12 cellular contexts compared by ENCODE assay signal in the genomic region with DNA sequence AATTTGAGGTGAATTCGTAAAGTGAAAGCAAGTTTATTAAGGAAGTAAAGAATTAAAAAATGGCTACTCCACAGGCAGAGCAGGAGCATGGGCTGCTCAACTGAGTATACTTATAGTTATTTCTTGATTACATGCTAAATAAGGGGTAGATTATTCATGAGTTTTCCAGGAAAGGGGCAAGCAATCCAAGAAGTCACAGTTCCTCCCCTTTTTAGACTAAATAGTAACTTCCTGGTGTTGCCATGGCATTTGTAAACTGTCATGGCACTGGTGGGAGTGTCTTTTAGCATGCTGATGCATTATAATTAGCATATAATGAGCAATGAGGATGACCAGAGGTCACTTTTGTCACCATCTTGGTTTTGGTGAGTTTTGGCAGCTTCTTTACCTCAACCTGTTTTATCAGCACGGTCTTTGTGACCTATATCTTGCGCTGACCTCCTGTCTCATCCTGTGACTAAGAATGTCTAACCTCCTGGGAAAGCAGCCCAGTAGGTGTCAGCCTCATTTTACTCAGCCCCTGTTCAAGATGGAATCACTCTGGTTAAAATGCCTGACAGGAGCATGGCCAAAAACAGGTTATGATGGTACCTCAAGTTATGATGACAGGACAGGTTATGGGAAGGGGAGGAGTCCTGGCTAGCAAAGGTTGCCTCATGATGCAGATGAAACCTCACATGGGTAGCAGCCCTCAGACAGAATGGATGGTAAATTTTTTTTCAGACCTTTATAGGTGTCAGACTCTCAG. TPM values are rescaled to one million over a fixed set of nuclear protein-coding genes. Genes with fewer than 3 reads are reported as not detected.
A peak's percentile ranks its signal among the peaks of the same experiment; 100 is the strongest.
DNase-seq lines count a peak whose midpoint lies in the region; ATAC-seq and TF ChIP-seq lines count a peak whose summit lies in the region.
"Had no signal": no experiment of that assay in that cellular context is flagged by ENCODE, and none has a peak within 500 bp of the region (broad histone marks: within the 10 kb centered on the region; RNA-seq: fewer than 3 reads in every experiment).

No MANE protein-coding gene starts in this region.

- H3K4me3 ChIP-seq in subcutaneous abdominal adipose tissue (ENCODE audit: low read depth in 1 of 5, low read length in 5 of 5): no peak overlapping the region
- H3K4me3 ChIP-seq: body of pancreas, ovary had no signal

- no peaks in the 10 kb centered on the region for H3K36me3 ChIP-seq in subcutaneous abdominal adipose tissue (ENCODE audit: control insufficient read depth in 5 of 5, insufficient read depth in 5 of 5, low read length in 5 of 5)
- H3K36me3 ChIP-seq: ovary had no signal

- no peaks in the 10 kb centered on the region for H3K27me3 Mint-ChIP-seq in activated naive CD8-positive, alpha-beta T cell treated with anti-CD3 and anti-CD28 coated beads, Interleukin-2, amount 50 U/mL, for 24 hours
- peaks cover 4% of the 10 kb centered on the region for H3K27me3 Mint-ChIP-seq in activated naive CD8-positive, alpha-beta T cell treated with anti-CD3 and anti-CD28 coated beads for 36 hours
- H3K27me3 Mint-ChIP-seq in T-helper 17 cell (no peaks in the 10 kb centered on the region), glutamatergic neuron (ENCODE audit: unreplicated experiment) (no peaks in the 10 kb centered on the region)

- H3K4me1 Mint-ChIP-seq in activated naive CD8-positive, alpha-beta T cell treated with anti-CD3 and anti-CD28 coated beads, Interleukin-2, amount 50 U/mL, for 24 hours: peaks cover 39% of the 10 kb centered on the region
- peaks cover 23% of the 10 kb centered on the region for H3K4me1 Mint-ChIP-seq in activated naive CD8-positive, alpha-beta T cell treated with anti-CD3 and anti-CD28 coated beads for 36 hours
- peaks cover 15% of the 10 kb centered on the region for H3K4me1 Mint-ChIP-seq in T-helper 17 cell
- H3K4me1 Mint-ChIP-seq in glutamatergic neuron (ENCODE audit: low read depth, unreplicated experiment): peaks cover 40% of the 10 kb centered on the region

- no peak overlapping the region for H3K4me3 Mint-ChIP-seq in activated naive CD8-positive, alpha-beta T cell treated with anti-CD3 and anti-CD28 coated beads, Interleukin-2, amount 50 U/mL, for 24 hours
- no peak overlapping the region for H3K4me3 Mint-ChIP-seq in activated naive CD8-positive, alpha-beta T cell treated with anti-CD3 and anti-CD28 coated beads for 36 hours
- H3K4me3 Mint-ChIP-seq in T-helper 17 cell (peak overlapping the region; percentile 10), glutamatergic neuron (ENCODE audit: unreplicated experiment) (no peak overlapping the region)

- H3K36me3 Mint-ChIP-seq in activated naive CD8-positive, alpha-beta T cell treated with anti-CD3 and anti-CD28 coated beads, Interleukin-2, amount 50 U/mL, for 24 hours (ENCODE audit: low read depth): no peaks in the 10 kb centered on the region
- peaks cover 3% of the 10 kb centered on the region for H3K36me3 Mint-ChIP-seq in activated naive CD8-positive, alpha-beta T cell treated with anti-CD3 and anti-CD28 coated beads for 36 hours
- H3K36me3 Mint-ChIP-seq in T-helper 17 cell (ENCODE audit: low read depth) (no peaks in the 10 kb centered on the region), glutamatergic neuron (ENCODE audit: unreplicated experiment) (no peaks in the 10 kb centered on the region)

- DNase-seq in activated naive CD8-positive, alpha-beta T cell treated with anti-CD3 and anti-CD28 coated beads, Interleukin-2, amount 50 U/mL, for 24 hours: no peak
- no peak for DNase-seq in activated naive CD8-positive, alpha-beta T cell treated with anti-CD3 and anti-CD28 coated beads for 36 hours
- no peak for DNase-seq in T-helper 17 cell
- DNase-seq in glutamatergic neuron: no peak
- no peak for DNase-seq in COLO668 (lab: John Stamatoyannopoulos, UW; ENCODE audit: unreplicated experiment)
- DNase-seq in activated effector memory CD4-positive, alpha-beta T cell treated with Interleukin-2 at 50 U/mL for 16 hours: no peak
- DNase-seq: body of pancreas; DMS79; ovary; stimulated activated CD4-positive, alpha-beta T cell treated with anti-CD3 and anti-CD28 coated beads, Interleukin-15, amount 100 ng/mL, for 24 hours had no signal

- H3K27me3 ChIP-seq in subcutaneous abdominal adipose tissue (ENCODE audit: control insufficient read depth in 5 of 5, insufficient read depth in 4 of 5, low read length in 5 of 5): no peaks in the 10 kb centered on the region
- H3K27me3 ChIP-seq: body of pancreas, ovary had no signal

- peak overlapping the region; percentile 66 for H3K27ac ChIP-seq in subcutaneous abdominal adipose tissue (ENCODE audit: low read depth, low read length)
- H3K27ac ChIP-seq: ovary had no signal

- no peaks in the 10 kb centered on the region for H3K9me3 ChIP-seq in T-helper 17 cell (ENCODE audit: control insufficient read depth, low read length, poor library complexity, severe bottlenecking)
- H3K9me3 ChIP-seq in subcutaneous abdominal adipose tissue (ENCODE audit: control insufficient read depth in 5 of 5, low read length in 5 of 5): no peaks in the 10 kb centered on the region
- H3K9me3 ChIP-seq: body of pancreas, ovary had no signal

- no peak for TF ChIP-seq CTCF in glutamatergic neuron (IDR thresholded peaks at IDR 0.05; ENCODE audit: partially characterized antibody, unreplicated experiment)

- no peaks in the 10 kb centered on the region for H3K9me3 Mint-ChIP-seq in activated naive CD8-positive, alpha-beta T cell treated with anti-CD3 and anti-CD28 coated beads, Interleukin-2, amount 50 U/mL, for 24 hours
- H3K9me3 Mint-ChIP-seq in activated naive CD8-positive, alpha-beta T cell treated with anti-CD3 and anti-CD28 coated beads for 36 hours: no peaks in the 10 kb centered on the region
- H3K9me3 Mint-ChIP-seq in glutamatergic neuron (ENCODE audit: unreplicated experiment): peaks cover 10% of the 10 kb centered on the region

- ATAC-seq in activated naive CD8-positive, alpha-beta T cell treated with anti-CD3 and anti-CD28 coated beads, Interleukin-2, amount 50 U/mL, for 24 hours: peak; percentile 73
- no peak for ATAC-seq in T-helper 17 cell
- no peak for ATAC-seq in GM19397 (IDR thresholded peaks at IDR 0.05; ENCODE audit: unreplicated experiment)
- ATAC-seq: body of pancreas had no signal

- H3K27ac Mint-ChIP-seq in activated naive CD8-positive, alpha-beta T cell treated with anti-CD3 and anti-CD28 coated beads, Interleukin-2, amount 50 U/mL, for 24 hours: peak overlapping the region; percentile 10
- H3K27ac Mint-ChIP-seq in activated naive CD8-positive, alpha-beta T cell treated with anti-CD3 and anti-CD28 coated beads for 36 hours: no peak overlapping the region
- peak overlapping the region; percentile 61 for H3K27ac Mint-ChIP-seq in T-helper 17 cell
- H3K27ac Mint-ChIP-seq in glutamatergic neuron (ENCODE audit: unreplicated experiment): peak overlapping the region; percentile 9

- no peak overlapping the region for H3K9ac ChIP-seq in subcutaneous abdominal adipose tissue (ENCODE audit: low read length in 5 of 5)

- peaks cover 0 to 27% (median 0%) of the 10 kb centered on the region in 5 donors for H3K4me1 ChIP-seq in subcutaneous abdominal adipose tissue (ENCODE audit: control insufficient read depth in 5 of 5, insufficient read depth in 5 of 5, low read length in 5 of 5)
- H3K4me1 ChIP-seq: body of pancreas had no signal

RNA-seq across cellular contexts. Expression of a gene that starts 49.8 kb away (rescaled TPM):
- 1 to 10 TPM; 1.6 to 1.7 TPM for total RNA-seq in activated naive CD8-positive, alpha-beta T cell treated with anti-CD3 and anti-CD28 coated beads for 36 hours
- total RNA-seq in T-helper 17 cell (1 to 10 TPM; 1.3 to 3.3 TPM), glutamatergic neuron (ENCODE audit: unreplicated experiment) (177 TPM)

Comparison
In these comparisons a context has a peak if more than half of its experiments do, and no peak if none do; other contexts are left out.
1. RNA of a gene that starts 49.8 kb away (total RNA-seq): 177 TPM in glutamatergic neuron (single experiment); 1.3 to 3.3 TPM in T-helper 17 cell and 1.6 to 1.7 TPM in activated naive CD8-positive, alpha-beta T cell treated with anti-CD3 and anti-CD28 coated beads for 36 hours; every median in the first group is over 10 times any median in the second.